In the genomic region with DNA sequence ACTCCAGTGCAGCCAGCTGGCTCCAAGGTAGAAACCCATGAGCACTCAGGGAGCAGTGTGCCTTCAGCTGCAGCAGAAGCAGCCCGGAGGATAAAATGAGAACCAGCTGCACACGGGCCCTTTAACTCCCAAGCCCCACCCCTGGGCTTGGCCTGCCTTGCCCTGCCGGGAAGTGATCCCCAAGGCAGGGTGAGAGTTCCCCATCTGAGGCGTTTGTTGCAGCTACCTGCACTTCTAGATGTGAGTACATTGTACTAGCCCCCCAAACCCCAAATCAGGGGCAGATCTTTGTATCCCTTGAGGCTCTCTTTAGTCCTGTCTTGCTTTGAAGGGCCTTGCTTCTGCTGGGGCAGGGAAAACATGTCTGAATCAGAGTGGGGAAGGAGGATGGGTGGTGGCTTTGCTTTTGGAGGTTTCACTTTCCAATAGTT, we compare ENCODE assay signal across 8 cellular contexts. TPM values are rescaled to one million over a fixed set of nuclear protein-coding genes. Genes with fewer than 3 reads are reported as not detected.
DNase-seq lines count a peak whose midpoint lies in the region; ATAC-seq, FAIRE-seq and TF ChIP-seq lines count a peak whose summit lies in the region.

A gene (plus strand): TSS at position 192 of the 431 bp plus-strand sequence. CDS start 10,088 bp downstream, outside the sequence.

- no peak for ATAC-seq in activated naive CD8-positive, alpha-beta T cell treated with anti-CD3 and anti-CD28 coated beads, Interleukin-2, amount 50 U/mL, for 24 hours
- ATAC-seq in Right ventricle myocardium inferior = peak; percentile 41
- no peak for ATAC-seq in GM19397 (IDR thresholded peaks at IDR 0.05; ENCODE audit: unreplicated experiment)
- ATAC-seq in GM21529 (IDR thresholded peaks at IDR 0.05; ENCODE audit: unreplicated experiment) = no peak

- peak; percentile 89 for FAIRE-seq in GM19239 (lab: Jason Lieb, UNC)

- H3K27me3 Mint-ChIP-seq in activated naive CD8-positive, alpha-beta T cell treated with anti-CD3 and anti-CD28 coated beads, Interleukin-2, amount 50 U/mL, for 24 hours = peaks cover 4% of the 10 kb centered on the region
- no peaks in the 10 kb centered on the region for H3K27me3 Mint-ChIP-seq in progenitor cell of endocrine pancreas

- H3K36me3 Mint-ChIP-seq in activated naive CD8-positive, alpha-beta T cell treated with anti-CD3 and anti-CD28 coated beads, Interleukin-2, amount 50 U/mL, for 24 hours (ENCODE audit: low read depth) = peaks cover 24% of the 10 kb centered on the region
- H3K36me3 Mint-ChIP-seq in progenitor cell of endocrine pancreas (ENCODE audit: insufficient read depth) = peaks cover 15% of the 10 kb centered on the region

- intact Hi-C loops in Right ventricle myocardium inferior (cut with DNase I) = no loop called here

- H3K27ac Mint-ChIP-seq in activated naive CD8-positive, alpha-beta T cell treated with anti-CD3 and anti-CD28 coated beads, Interleukin-2, amount 50 U/mL, for 24 hours = peak within 1 kb of the TSS; percentile 93
- H3K27ac Mint-ChIP-seq in progenitor cell of endocrine pancreas = peak within 1 kb of the TSS; percentile 57

- no peak for TF ChIP-seq CTCF in progenitor cell of endocrine pancreas (IDR thresholded peaks at IDR 0.05; ENCODE audit: unreplicated experiment)

- peak; percentile 82 for DNase-seq in AG20443 (ENCODE audit: low spot score)
- no peak for DNase-seq in GM19239 (ENCODE audit: insufficient read length, low spot score)
- DNase-seq in activated naive CD8-positive, alpha-beta T cell treated with anti-CD3 and anti-CD28 coated beads, Interleukin-2, amount 50 U/mL, for 24 hours = peak; percentile 54
- DNase-seq in Right ventricle myocardium inferior (ENCODE audit: missing footprints) = peak; percentile 88
- DNase-seq in progenitor cell of endocrine pancreas (ENCODE audit: low spot score, unreplicated experiment) = no peak

- peak within 1 kb of the TSS; percentile 87 for H3K4me3 Mint-ChIP-seq in activated naive CD8-positive, alpha-beta T cell treated with anti-CD3 and anti-CD28 coated beads, Interleukin-2, amount 50 U/mL, for 24 hours
- peak within 1 kb of the TSS; percentile 59 for H3K4me3 Mint-ChIP-seq in progenitor cell of endocrine pancreas (ENCODE audit: low read depth)

- H3K9me3 Mint-ChIP-seq in activated naive CD8-positive, alpha-beta T cell treated with anti-CD3 and anti-CD28 coated beads, Interleukin-2, amount 50 U/mL, for 24 hours = no peaks in the 10 kb centered on the region
- H3K9me3 Mint-ChIP-seq in progenitor cell of endocrine pancreas (ENCODE audit: low read depth) = no peaks in the 10 kb centered on the region

- peaks cover 83% of the 10 kb centered on the region for H3K4me1 Mint-ChIP-seq in activated naive CD8-positive, alpha-beta T cell treated with anti-CD3 and anti-CD28 coated beads, Interleukin-2, amount 50 U/mL, for 24 hours
- peaks cover 26% of the 10 kb centered on the region for H3K4me1 Mint-ChIP-seq in progenitor cell of endocrine pancreas (ENCODE audit: low read depth)

TF ChIP-seq in PFSK-1, 5 proteins besides CTCF, POLR2A, EP300 and RAD21:
- TF ChIP-seq TAF1 (IDR thresholded peaks at IDR 0.05; ENCODE audit: borderline replicate concordance, insufficient read depth, low read length) (0 out of 2 replicates have a peak, but pooled peaks have one; percentile 22), SIN3A (IDR thresholded peaks at IDR 0.05; ENCODE audit: borderline replicate concordance, insufficient read depth, low read length) (peak; percentile 95; the same call in 1 of the 2 replicates), POLR2AphosphoS5 (IDR thresholded peaks at IDR 0.05; ENCODE audit: low read depth, low read length) (peak; percentile 69)
- TF ChIP-seq, protein P1, sequence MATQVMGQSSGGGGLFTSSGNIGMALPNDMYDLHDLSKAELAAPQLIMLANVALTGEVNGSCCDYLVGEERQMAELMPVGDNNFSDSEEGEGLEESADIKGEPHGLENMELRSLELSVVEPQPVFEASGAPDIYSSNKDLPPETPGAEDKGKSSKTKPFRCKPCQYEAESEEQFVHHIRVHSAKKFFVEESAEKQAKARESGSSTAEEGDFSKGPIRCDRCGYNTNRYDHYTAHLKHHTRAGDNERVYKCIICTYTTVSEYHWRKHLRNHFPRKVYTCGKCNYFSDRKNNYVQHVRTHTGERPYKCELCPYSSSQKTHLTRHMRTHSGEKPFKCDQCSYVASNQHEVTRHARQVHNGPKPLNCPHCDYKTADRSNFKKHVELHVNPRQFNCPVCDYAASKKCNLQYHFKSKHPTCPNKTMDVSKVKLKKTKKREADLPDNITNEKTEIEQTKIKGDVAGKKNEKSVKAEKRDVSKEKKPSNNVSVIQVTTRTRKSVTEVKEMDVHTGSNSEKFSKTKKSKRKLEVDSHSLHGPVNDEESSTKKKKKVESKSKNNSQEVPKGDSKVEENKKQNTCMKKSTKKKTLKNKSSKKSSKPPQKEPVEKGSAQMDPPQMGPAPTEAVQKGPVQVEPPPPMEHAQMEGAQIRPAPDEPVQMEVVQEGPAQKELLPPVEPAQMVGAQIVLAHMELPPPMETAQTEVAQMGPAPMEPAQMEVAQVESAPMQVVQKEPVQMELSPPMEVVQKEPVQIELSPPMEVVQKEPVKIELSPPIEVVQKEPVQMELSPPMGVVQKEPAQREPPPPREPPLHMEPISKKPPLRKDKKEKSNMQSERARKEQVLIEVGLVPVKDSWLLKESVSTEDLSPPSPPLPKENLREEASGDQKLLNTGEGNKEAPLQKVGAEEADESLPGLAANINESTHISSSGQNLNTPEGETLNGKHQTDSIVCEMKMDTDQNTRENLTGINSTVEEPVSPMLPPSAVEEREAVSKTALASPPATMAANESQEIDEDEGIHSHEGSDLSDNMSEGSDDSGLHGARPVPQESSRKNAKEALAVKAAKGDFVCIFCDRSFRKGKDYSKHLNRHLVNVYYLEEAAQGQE (IDR thresholded peaks at IDR 0.05; ENCODE audit: insufficient read depth in 1 of 2, low read depth in 2 of 2, low read length in 2 of 2) = no peak

RNA-seq across cellular contexts. Expression of the gene that starts here (rescaled TPM):
- polyA plus RNA-seq in PFSK-1 (2012; ENCODE audit: insufficient read length, low read depth) = 27.5 TPM
- total RNA-seq in Right ventricle myocardium inferior (51.5 TPM), progenitor cell of endocrine pancreas (6.5 and 9.0 TPM in 2 replicates)

Comparison
In these comparisons a context has a peak if more than half of its experiments do, and no peak if none do; other contexts are left out.
1. DNase-seq: peak in AG20443 (single experiment), activated naive CD8-positive, alpha-beta T cell treated with anti-CD3 and anti-CD28 coated beads, Interleukin-2, amount 50 U/mL, for 24 hours (single experiment) and Right ventricle myocardium inferior (single experiment); none in GM19239 (single experiment) and progenitor cell of endocrine pancreas (single experiment).